Comparison of ENCODE assay signal across 16 cellular contexts in the genomic region with DNA sequence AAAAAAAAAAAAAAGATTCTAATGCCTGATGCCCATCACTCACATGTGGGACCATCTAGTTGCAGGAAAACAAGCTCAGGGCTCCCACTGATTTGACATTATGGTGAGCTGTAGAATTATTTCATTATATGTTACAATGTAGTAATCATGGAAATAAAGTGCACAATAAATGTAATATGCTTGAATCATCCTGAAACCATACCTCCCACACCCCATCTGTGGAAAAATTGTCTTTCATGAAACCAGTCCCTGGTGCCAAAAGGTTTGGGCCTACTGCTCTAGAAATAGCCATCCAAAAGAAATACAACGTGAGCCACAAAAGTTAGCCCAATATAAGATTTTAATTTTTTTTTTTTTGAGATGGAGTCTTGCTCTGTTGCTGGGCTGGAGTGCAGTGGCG.
DNase-seq lines count a peak whose midpoint lies in the region; ATAC-seq and TF ChIP-seq lines count a peak whose summit lies in the region.
"Had no signal": no experiment of that assay in that cellular context is flagged by ENCODE, and none has a peak within 500 bp of the region (broad histone marks: within the 10 kb centered on the region; RNA-seq: fewer than 3 reads in every experiment).

No MANE protein-coding gene starts in this region.

- ATAC-seq in GM19395 (IDR thresholded peaks at IDR 0.05; ENCODE audit: unreplicated experiment) = no peak
- ATAC-seq: A549, HepG2 had no signal

- no peaks in the 10 kb centered on the region for H3K9me3 ChIP-seq in ascending aorta
- no peaks in the 10 kb centered on the region for H3K9me3 ChIP-seq in subcutaneous abdominal adipose tissue (ENCODE audit: control insufficient read depth in 5 of 5, low read length in 5 of 5)
- H3K9me3 ChIP-seq: A549, BE2C had no signal

- TF ChIP-seq CTCF in ascending aorta (IDR thresholded peaks at IDR 0.05) = no peak

- DNase-seq in ascending aorta (ENCODE audit: low spot score in 2 of 2) (peak in 1 of 2 donors; percentile 56), fibroblast of peridontal ligament (ENCODE audit: extremely low read depth) (peak; percentile 13), DMS 273 (lab: John Stamatoyannopoulos, UW; ENCODE audit: unreplicated experiment) (no peak)
- DNase-seq in effector CD8-positive, alpha-beta T cell (lab: John Stamatoyannopoulos, UW) = no peak
- DNase-seq: BE2C; CD4-positive, alpha-beta memory T cell; DMS153; DMS79 treated with DMSO at 0.1 percent for 48 hours; EL; HCEC 1CT; HFFc6 had no signal

- intact Hi-C loops in ascending aorta (cut with DNase I) = no loop called here

- H3K4me1 ChIP-seq in ascending aorta (peaks cover 0 to 27% of the 10 kb centered on the region in 2 donors), subcutaneous abdominal adipose tissue (ENCODE audit: control insufficient read depth in 5 of 5, insufficient read depth in 5 of 5, low read length in 5 of 5) (peaks cover 12 to 53% (median 45%) of the 10 kb centered on the region in 5 donors)
- H3K4me1 ChIP-seq: A549, BE2C had no signal

- H3K27me3 ChIP-seq in ascending aorta (no peaks in the 10 kb centered on the region), subcutaneous abdominal adipose tissue (ENCODE audit: control insufficient read depth in 5 of 5, insufficient read depth in 4 of 5, low read length in 5 of 5) (no peaks in the 10 kb centered on the region)
- H3K27me3 ChIP-seq: BE2C had no signal

- H3K9ac ChIP-seq in subcutaneous abdominal adipose tissue (ENCODE audit: low read length in 5 of 5) = peak overlapping the region in 1 of 5 donors; percentile 29

- no peaks in the 10 kb centered on the region for H3K36me3 ChIP-seq in ascending aorta
- H3K36me3 ChIP-seq in subcutaneous abdominal adipose tissue (ENCODE audit: control insufficient read depth in 5 of 5, insufficient read depth in 5 of 5, low read length in 5 of 5) = peaks cover 4 to 31% (median 12%) of the 10 kb centered on the region in 5 donors
- H3K36me3 ChIP-seq: BE2C had no signal

- H3K27ac ChIP-seq in ascending aorta = peak overlapping the region; percentile 68 to 87
- H3K27ac ChIP-seq in subcutaneous abdominal adipose tissue (ENCODE audit: low read depth, low read length) = peak overlapping the region; percentile 81
- H3K27ac ChIP-seq: A549, C4-2B had no signal

- H3K4me3 ChIP-seq in ascending aorta (no peak overlapping the region), subcutaneous abdominal adipose tissue (ENCODE audit: low read depth in 1 of 5, low read length in 5 of 5) (no peak overlapping the region)
- H3K4me3 ChIP-seq: A549 had no signal
